Comparison of ENCODE assay signal across 9 cellular contexts in genomic region chr12:89494411-89495231, GRCh38. TPM values are rescaled to one million over a fixed set of nuclear protein-coding genes. Genes with fewer than 3 reads are reported as not detected.
DNase-seq lines count a peak whose midpoint lies in the region; ATAC-seq and TF ChIP-seq lines count a peak whose summit lies in the region.
"Had no signal": no experiment of that assay in that cellular context is flagged by ENCODE, and none has a peak within 500 bp of the region (broad histone marks: within the 10 kb centered on the region; RNA-seq: fewer than 3 reads in every experiment).

No MANE protein-coding gene starts in this region.

- no peaks in the 10 kb centered on the region for H3K79me2 ChIP-seq in mesendoderm (ENCODE audit: control insufficient read depth, insufficient read depth, low read length)

- TF ChIP-seq RAD21 in IMR-90 (IDR thresholded peaks at IDR 0.05; ENCODE audit: low read length) = no peak

- no peak overlapping the region for H4K5ac ChIP-seq in IMR-90 (ENCODE audit: low read depth, low read length)
- H4K5ac ChIP-seq in mesendoderm (ENCODE audit: low read length) = no peak overlapping the region

- no TSS peak for BruUV-seq in IMR-90 (replicated peaks; lab: Mats Ljungman, UMichigan)

- H3K18ac ChIP-seq in IMR-90 (ENCODE audit: low read depth, low read length) = peak overlapping the region; percentile 8; the same call in 1 of the 2 replicates
- no peak overlapping the region for H3K18ac ChIP-seq in mesendoderm (ENCODE audit: low read length)

- CTCF ChIA-PET in AG04450 (lab: Charles Lee) (interaction anchor here (1.1 kb wide), 1 partner anchor 30 kb away, joined by 4 read pairs; the partner anchor contains the start of gene GALNT4), IMR-90 (lab: Yijun Ruan, JAX) (no interaction called here)

- peak overlapping the region; percentile 34 for H3K27ac ChIP-seq in AG04450 (ENCODE audit: low read depth, low read length)
- H3K27ac ChIP-seq in IMR-90 (ENCODE audit: insufficient read depth, low read length) = no peak overlapping the region
- H3K27ac ChIP-seq in SJCRH30 = no peak overlapping the region
- H3K27ac ChIP-seq in ascending aorta = no peak overlapping the region
- H3K27ac ChIP-seq in mesendoderm (ENCODE audit: low read depth, low read length) = no peak overlapping the region
- H3K27ac ChIP-seq in gastroesophageal sphincter = no peak overlapping the region

- H3K23ac ChIP-seq in IMR-90 (ENCODE audit: low read depth, low read length) (peak overlapping the region; percentile 67), mesendoderm (ENCODE audit: low read length) (no peak overlapping the region)

- H2AFZ ChIP-seq in IMR-90 (replicated peaks; ENCODE audit: low read length, poor library complexity) = peak overlapping the region; percentile 47

- intact Hi-C loops in IMR-90 (cut with micrococcal nuclease) (no loop called here), ascending aorta (cut with DNase I) (no loop called here)

- WGBS in IMR-90 (ENCODE audit: extremely low coverage in 2 of 2, insufficient read length in 1 of 2), 2 experiments = 100% methylated on average over 1 of the region's 9 CpGs; no CpG with 5 or more reads in 1 of the 2 experiments
- WGBS in mesendoderm (ENCODE audit: extremely low coverage, insufficient coverage, low lambda C conversion rate) = no CpG with 5 or more reads among the region's 9 CpGs
- 89 to 100% methylated on average over 2 to 7 of the region's 9 CpGs for whole genome bisulfite sequencing in gastroesophageal sphincter (ENCODE audit: low coverage in 1 of 2), 2 donors

- H3K9me3 ChIP-seq in AG04450 (ENCODE audit: control insufficient read depth, insufficient read depth, low read length) (no peaks in the 10 kb centered on the region), IMR-90 (ENCODE audit: control insufficient read depth, insufficient read depth, low read length) (no peaks in the 10 kb centered on the region), SJCRH30 (replicated peaks) (no peaks in the 10 kb centered on the region), ascending aorta (no peaks in the 10 kb centered on the region), gastroesophageal sphincter (no peaks in the 10 kb centered on the region)

- H2BK15ac ChIP-seq in IMR-90 (ENCODE audit: low read depth, low read length) (no peak overlapping the region), mesendoderm (replicated peaks; ENCODE audit: low read depth) (no peak overlapping the region)

- H2BK5ac ChIP-seq in IMR-90 (ENCODE audit: low read depth, low read length, poor library complexity, severe bottlenecking) = peak overlapping the region; percentile 68
- no peak overlapping the region for H2BK5ac ChIP-seq in mesendoderm (ENCODE audit: low read length)

- H3K27me3 ChIP-seq in AG04450 (ENCODE audit: control insufficient read depth, insufficient read depth, low read length) (no peaks in the 10 kb centered on the region), IMR-90 (ENCODE audit: control insufficient read depth, insufficient read depth, low read length) (no peaks in the 10 kb centered on the region), SJCRH30 (no peaks in the 10 kb centered on the region), ascending aorta (no peaks in the 10 kb centered on the region), mesendoderm (ENCODE audit: insufficient read depth, low read length, poor library complexity) (no peaks in the 10 kb centered on the region), gastroesophageal sphincter (no peaks in the 10 kb centered on the region)

- H3K4ac ChIP-seq in IMR-90 (ENCODE audit: low read depth, low read length) (peak overlapping the region; percentile 13; the same call in 1 of the 2 replicates), mesendoderm (ENCODE audit: low read depth, low read length) (no peak overlapping the region)

- H3K9ac ChIP-seq in IMR-90 (ENCODE audit: low read depth, low read length) = no peak overlapping the region
- H3K9ac ChIP-seq in mesendoderm (ENCODE audit: low read length) = no peak overlapping the region

- ATAC-seq in GM19438 (IDR thresholded peaks at IDR 0.05; ENCODE audit: low read depth, unreplicated experiment) = peak; percentile 45
- ATAC-seq in IMR-90 (ENCODE audit: low read depth) = peak; percentile 91
- ATAC-seq in esophagus mucosa = peak; percentile 76
- ATAC-seq in gastroesophageal sphincter = no peak

- peak overlapping the region; percentile 50; the same call in 1 of the 2 replicates for H4K91ac ChIP-seq in IMR-90 (ENCODE audit: insufficient read depth, low read depth, low read length)

- H3K4me3 ChIP-seq in AG04450 (ENCODE audit: low read depth, low read length) (no peak overlapping the region), IMR-90 (ENCODE audit: insufficient read depth, low read depth, low read length) (peak overlapping the region; percentile 2; the same call in 1 of the 2 replicates), SJCRH30 (no peak overlapping the region), ascending aorta (no peak overlapping the region), mesendoderm (ENCODE audit: low read length) (no peak overlapping the region), gastroesophageal sphincter (no peak overlapping the region)

- H3K79me1 ChIP-seq in IMR-90 (ENCODE audit: low read depth in 1 of 2, low read length in 2 of 2) (peaks cover 0 to 10% of the 10 kb centered on the region in 2 experiments; a peak in 1 of 4 replicates), mesendoderm (ENCODE audit: low read length) (no peaks in the 10 kb centered on the region)

- no peak overlapping the region for H2BK20ac ChIP-seq in IMR-90 (ENCODE audit: low read depth, low read length)

- POLR2A ChIA-PET in AG04450 (lab: Yijun Ruan, JAX) = interaction anchor here (0.6 kb wide), 1 partner anchor 32 kb away, joined by 3 read pairs; no protein-coding TSS in a partner anchor
- POLR2A ChIA-PET in IMR-90 (lab: Charles Lee; ENCODE audit: unreplicated experiment) = no interaction called here

- H3K4me2 ChIP-seq in IMR-90 (ENCODE audit: low read depth, low read length) = peak overlapping the region; percentile 61; the same call in 1 of the 2 replicates
- H3K4me2 ChIP-seq in mesendoderm (ENCODE audit: low read length) = no peak overlapping the region

- H3K4me1 ChIP-seq in IMR-90 (ENCODE audit: control insufficient read depth, insufficient read depth, low read length) = peaks cover 6% of the 10 kb centered on the region
- no peaks in the 10 kb centered on the region for H3K4me1 ChIP-seq in SJCRH30
- H3K4me1 ChIP-seq in ascending aorta = no peaks in the 10 kb centered on the region
- H3K4me1 ChIP-seq in mesendoderm (ENCODE audit: control insufficient read depth, low read depth, low read length) = no peaks in the 10 kb centered on the region
- H3K4me1 ChIP-seq in gastroesophageal sphincter = no peaks in the 10 kb centered on the region

- peaks cover 3% of the 10 kb centered on the region for H3K36me3 ChIP-seq in IMR-90 (ENCODE audit: control insufficient read depth, insufficient read depth, low read length)
- no peaks in the 10 kb centered on the region; the same call in 1 of the 2 replicates for H3K36me3 ChIP-seq in SJCRH30
- H3K36me3 ChIP-seq in ascending aorta = peaks cover 18% of the 10 kb centered on the region in 2 donors
- H3K36me3 ChIP-seq in mesendoderm (ENCODE audit: control insufficient read depth, insufficient read depth, low read length) = no peaks in the 10 kb centered on the region
- H3K36me3 ChIP-seq in gastroesophageal sphincter = peaks cover 0 to 31% of the 10 kb centered on the region in 2 donors

- TF ChIP-seq CTCF in AG04450 (IDR thresholded peaks at IDR 0.05; ENCODE audit: low read depth, low read length) (no peak), IMR-90 (conservative IDR thresholded peaks at IDR 0.05; ENCODE audit: low read depth, low read length) (no peak), ascending aorta (IDR thresholded peaks at IDR 0.05) (no peak), gastroesophageal sphincter (IDR thresholded peaks at IDR 0.05) (no peak)

- dilution Hi-C loops in IMR-90 (cut with HindIII; ENCODE audit: low sequenced_read_pairs, unreplicated experiment) = no loop called here

- no peak overlapping the region; the same call in 1 of the 2 replicates for H2BK120ac ChIP-seq in IMR-90 (ENCODE audit: low read depth, low read length)
- H2BK120ac ChIP-seq in mesendoderm (ENCODE audit: low read depth, low read length) = no peak overlapping the region

- DNase-seq in AG04450 (ENCODE audit: low read depth, low spot score) (no peak), IMR-90 (peak; percentile 81), SJCRH30 (no peak), ascending aorta (ENCODE audit: low spot score in 2 of 2) (no peak), mesendoderm (no peak)
- DNase-seq: NCI-H146 had no signal

- peak overlapping the region; percentile 60 for H2AK9ac ChIP-seq in IMR-90 (replicated peaks; ENCODE audit: low read depth, low read length, poor library complexity)

- TF ChIP-seq EP300 in gastroesophageal sphincter (IDR thresholded peaks at IDR 0.05) = no peak

- H4K20me1 ChIP-seq in IMR-90 (ENCODE audit: insufficient read depth, low read length) = no peaks in the 10 kb centered on the region

- TF ChIP-seq POLR2A in IMR-90 (IDR thresholded peaks at IDR 0.05; ENCODE audit: low read depth, low read length) (no peak), gastroesophageal sphincter (IDR thresholded peaks at IDR 0.05) (no peak)

- H2AK5ac ChIP-seq in IMR-90 (ENCODE audit: low read depth, low read length) = peak overlapping the region; percentile 37
- no peak overlapping the region for H2AK5ac ChIP-seq in mesendoderm (ENCODE audit: low read length)

- 0 out of 2 replicates have a peak overlapping the region, but pooled peaks have one; percentile 13 for H3K14ac ChIP-seq in IMR-90 (replicated peaks; ENCODE audit: low read depth, low read length)

- H3K56ac ChIP-seq in IMR-90 (ENCODE audit: extremely low read depth, insufficient read depth, low read length) = no peak overlapping the region
- no peak overlapping the region for H3K56ac ChIP-seq in mesendoderm (ENCODE audit: low read length)

- in situ Hi-C loops in IMR-90 (cut with MboI; ENCODE audit: low sequenced_read_pairs) = no loop called here

- H4K8ac ChIP-seq in IMR-90 (ENCODE audit: low read depth in 2 of 2, low read length in 2 of 2) (peak overlapping the region in 1 of 2 experiments; percentile 11; a peak in 2 of 4 replicates), mesendoderm (ENCODE audit: low read depth, low read length) (no peak overlapping the region)

- H3K9me1 ChIP-seq in IMR-90 (ENCODE audit: insufficient read depth, low read length) = peaks cover 10% of the 10 kb centered on the region

RNA-seq across cellular contexts. Expression of gene GALNT4, which starts 30.0 kb away (rescaled TPM):
- polyA plus RNA-seq in AG04450 (2011; rRNA removed) (5.3 and 7.3 TPM in 2 replicates), IMR-90 (2012; rRNA removed) (1.9 and 2.6 TPM in 2 replicates)
- 3.7 and 6.3 TPM in 2 replicates for polyA minus RNA-seq in AG04450 (2011; rRNA and poly(A)+ RNA removed)
- total RNA-seq in IMR-90 (2012; rRNA removed) (9.0 and 14.2 TPM in 2 replicates), esophagus mucosa (4.3 TPM), ascending aorta (3.3 TPM), gastroesophageal sphincter (10 to 100 TPM in 1 of 4 donors, 1 to 10 TPM in 3; 5.3 to 10.8 (median 7.1) TPM)
- polyA plus RNA-seq in IMR-90 (2012; cell fraction: cytosol; rRNA removed) = 0.76 and 1.2 TPM in 2 replicates
- polyA plus RNA-seq in IMR-90 (2012; cell fraction: nucleus; rRNA removed; ENCODE audit: low replicate concordance) = 0.29 and 1.4 TPM in 2 replicates
- 4.5 and 4.7 TPM in 2 replicates for total RNA-seq in SJCRH30 (2014; rRNA removed; shearing (Covaris generic))
- polyA plus RNA-seq in mesendoderm (2013, experiment 1 of 2) = 2.2 TPM
- polyA plus RNA-seq in mesendoderm (2013, experiment 2 of 2) = 2.3 TPM

RNA-seq across cellular contexts. Expression of gene POC1B, which starts 31.2 kb away (rescaled TPM):
- polyA plus RNA-seq in AG04450 (2011; rRNA removed) = 9.3 and 11.9 TPM in 2 replicates
- 6.9 and 15.8 TPM in 2 replicates for polyA minus RNA-seq in AG04450 (2011; rRNA and poly(A)+ RNA removed)
- 10.4 and 13.3 TPM in 2 replicates for total RNA-seq in IMR-90 (2012; rRNA removed)
- polyA plus RNA-seq in IMR-90 (2012; rRNA removed) = 4.7 and 5.0 TPM in 2 replicates
- polyA plus RNA-seq in IMR-90 (2012; cell fraction: cytosol; rRNA removed) = 0.77 and 1.7 TPM in 2 replicates
- 1.2 and 7.7 TPM in 2 replicates for polyA plus RNA-seq in IMR-90 (2012; cell fraction: nucleus; rRNA removed; ENCODE audit: low replicate concordance)
- 6.8 TPM for total RNA-seq in esophagus mucosa
- total RNA-seq in SJCRH30 (2014; rRNA removed; shearing (Covaris generic)) = 32.9 and 35.3 TPM in 2 replicates
- 15.8 TPM for total RNA-seq in ascending aorta
- polyA plus RNA-seq in mesendoderm (2013, experiment 1 of 2) = 8.7 TPM
- 9.1 TPM for polyA plus RNA-seq in mesendoderm (2013, experiment 2 of 2)
- total RNA-seq in gastroesophageal sphincter = 10 to 100 TPM; 17.6 to 35.2 (median 23.8) TPM
